In the genomic region with DNA sequence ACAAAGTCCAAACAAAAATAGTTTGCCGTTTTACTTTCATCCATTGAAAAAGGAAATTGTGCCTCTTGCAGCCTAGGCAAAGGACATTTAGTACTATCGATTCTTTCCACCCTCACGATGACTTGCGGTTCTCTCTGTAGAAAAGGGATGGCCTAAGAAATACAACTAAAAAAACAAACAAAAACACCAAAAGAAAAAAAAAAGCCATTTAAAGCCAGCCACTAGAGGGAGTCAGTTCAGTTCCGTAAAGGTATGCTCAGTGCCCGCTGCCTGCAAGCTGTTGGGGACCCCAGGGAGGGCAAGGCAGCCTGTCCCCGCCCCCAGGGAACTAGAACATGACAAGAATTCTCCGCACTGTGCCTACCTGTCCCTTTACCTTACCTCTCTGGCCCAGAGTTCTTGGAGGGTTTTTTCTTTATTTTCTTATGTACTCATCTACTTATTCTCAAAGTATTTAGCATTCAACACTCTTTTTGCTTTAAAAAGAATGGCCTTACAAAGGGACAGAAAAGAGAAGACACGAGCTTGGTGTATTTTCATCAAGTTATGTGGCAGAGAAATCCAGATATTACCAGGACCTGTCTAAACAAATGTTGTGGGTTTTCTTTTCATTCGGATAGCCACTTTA, we compare ENCODE assay signal across 8 cellular contexts. TPM values are rescaled to one million over a fixed set of nuclear protein-coding genes. Genes with fewer than 3 reads are reported as not detected.
DNase-seq lines count a peak whose midpoint lies in the region; ATAC-seq and TF ChIP-seq lines count a peak whose summit lies in the region.

No MANE protein-coding gene starts in this region.

- TF ChIP-seq CTCF in Calu3 (IDR thresholded peaks at IDR 0.05; ENCODE audit: unreplicated experiment) (peak; percentile 62), GM23338 (conservative IDR thresholded peaks at IDR 0.05; ENCODE audit: low read depth in 2 of 2) (peak; percentile 75 to 87)

- no peaks in the 10 kb centered on the region for H3K27me3 Mint-ChIP-seq in Calu3 (ENCODE audit: unreplicated experiment)
- H3K27me3 Mint-ChIP-seq in GM23338 (ENCODE audit: insufficient read depth, low read depth, poor library complexity) = peaks cover 3% of the 10 kb centered on the region
- peaks cover 33% of the 10 kb centered on the region for H3K27me3 Mint-ChIP-seq in activated T-cell treated with anti-CD3 and anti-CD28 coated beads, Interleukin-2, amount 50 U/mL, for 72 hours (ENCODE audit: low read depth)

- H4K20me1 ChIP-seq in GM23338 (replicated peaks; ENCODE audit: insufficient read depth) = no peaks in the 10 kb centered on the region

- no peak overlapping the region for H3K4me3 ChIP-seq in GM23338
- H3K4me3 ChIP-seq in NT2/D1 (ENCODE audit: insufficient read length, low read depth) = no peak overlapping the region

- H3K4me1 ChIP-seq in GM23338 (ENCODE audit: insufficient read depth) = no peaks in the 10 kb centered on the region
- H3K4me1 ChIP-seq in NT2/D1 (ENCODE audit: insufficient read depth, insufficient read length) = no peaks in the 10 kb centered on the region

- no peaks in the 10 kb centered on the region for H3K36me3 ChIP-seq in GM23338 (ENCODE audit: insufficient read depth)
- no peaks in the 10 kb centered on the region for H3K36me3 ChIP-seq in NT2/D1 (ENCODE audit: insufficient read depth, insufficient read length, low read length)

- H3K9ac ChIP-seq in NT2/D1 (ENCODE audit: insufficient read length, low read depth) = no peak overlapping the region

- no peak overlapping the region for H3K4me2 ChIP-seq in GM23338

- H3K27ac ChIP-seq in GM23338 (ENCODE audit: low read depth) = peak overlapping the region; percentile 10; the same call in 1 of the 2 replicates

- peaks cover 47% of the 10 kb centered on the region for H3K4me1 Mint-ChIP-seq in Calu3 (ENCODE audit: low read depth, unreplicated experiment)
- H3K4me1 Mint-ChIP-seq in GM23338 = peaks cover 12% of the 10 kb centered on the region
- H3K4me1 Mint-ChIP-seq in activated T-cell treated with anti-CD3 and anti-CD28 coated beads, Interleukin-2, amount 50 U/mL, for 72 hours (ENCODE audit: low read depth) = peaks cover 17% of the 10 kb centered on the region

- H3K4me3 Mint-ChIP-seq in Calu3 (ENCODE audit: low read depth, unreplicated experiment) (peak overlapping the region; percentile 7), GM23338 (no peak overlapping the region)
- H3K4me3 Mint-ChIP-seq in activated T-cell treated with anti-CD3 and anti-CD28 coated beads, Interleukin-2, amount 50 U/mL, for 72 hours = peak overlapping the region in 1 of 2 donors; percentile 40

- H2AFZ ChIP-seq in GM23338 = no peak overlapping the region

- DNase-seq in Calu3 (peak; percentile 59), GM23338 (ENCODE audit: low spot score) (peak; percentile 97), NT2/D1 (ENCODE audit: low read depth, low spot score) (peak; percentile 75), glomerular visceral epithelial cell (ENCODE audit: extremely low spot score) (peak; percentile 56), sciatic nerve (ENCODE audit: low spot score) (no peak)
- DNase-seq in activated T-cell treated with anti-CD3 and anti-CD28 coated beads, Interleukin-2, amount 50 U/mL, for 72 hours = peak; percentile 19 to 26

- ATAC-seq in GM23338 = peak; percentile 93
- peak; percentile 57 to 64 for ATAC-seq in activated T-cell treated with anti-CD3 and anti-CD28 coated beads, Interleukin-2, amount 50 U/mL, for 72 hours (replicated peaks in 1 of 2)
- ATAC-seq in sciatic nerve = peak; percentile 68
- no peak for ATAC-seq in GM21717 (IDR thresholded peaks at IDR 0.05; ENCODE audit: unreplicated experiment)
- ATAC-seq in GM18505 (IDR thresholded peaks at IDR 0.05; ENCODE audit: unreplicated experiment) = no peak

- peak overlapping the region; percentile 78 for H3K27ac Mint-ChIP-seq in Calu3 (ENCODE audit: unreplicated experiment)
- peak overlapping the region; percentile 84 for H3K27ac Mint-ChIP-seq in GM23338
- H3K27ac Mint-ChIP-seq in activated T-cell treated with anti-CD3 and anti-CD28 coated beads, Interleukin-2, amount 50 U/mL, for 72 hours = peak overlapping the region; percentile 92

- H3F3A ChIP-seq in GM23338 (replicated peaks; ENCODE audit: low read depth) = no peaks in the 10 kb centered on the region

- TF ChIP-seq POLR2A in GM18505 (IDR thresholded peaks at IDR 0.05; ENCODE audit: borderline replicate concordance, extremely low read depth, insufficient read depth, insufficient read length) = no peak

- BruUV-seq in Calu3 (replicated peaks; lab: Mats Ljungman, UMichigan) = no TSS peak

- H3K9me3 Mint-ChIP-seq in Calu3 (ENCODE audit: low read depth, unreplicated experiment) (no peaks in the 10 kb centered on the region), GM23338 (no peaks in the 10 kb centered on the region)
- no peaks in the 10 kb centered on the region for H3K9me3 Mint-ChIP-seq in activated T-cell treated with anti-CD3 and anti-CD28 coated beads, Interleukin-2, amount 50 U/mL, for 72 hours

- peaks cover 7% of the 10 kb centered on the region for H3K36me3 Mint-ChIP-seq in Calu3 (ENCODE audit: insufficient read depth, unreplicated experiment)
- no peaks in the 10 kb centered on the region for H3K36me3 Mint-ChIP-seq in GM23338 (ENCODE audit: low read depth)
- H3K36me3 Mint-ChIP-seq in activated T-cell treated with anti-CD3 and anti-CD28 coated beads, Interleukin-2, amount 50 U/mL, for 72 hours (ENCODE audit: insufficient read depth in 2 of 2) = no peaks in the 10 kb centered on the region

- intact Hi-C loops in Calu3 (cut with micrococcal nuclease; ENCODE audit: unreplicated experiment) (no loop called here), sciatic nerve (cut with DNase I) (no loop called here)

- no peaks in the 10 kb centered on the region for H3K79me2 ChIP-seq in GM23338 (replicated peaks; ENCODE audit: insufficient read depth)

- H3K27me3 ChIP-seq in GM23338 (ENCODE audit: insufficient read depth) = no peaks in the 10 kb centered on the region
- H3K27me3 ChIP-seq in NT2/D1 (ENCODE audit: insufficient read depth, insufficient read length) = no peaks in the 10 kb centered on the region

- H3K9me3 ChIP-seq in NT2/D1 (ENCODE audit: insufficient read depth, low read length) = no peaks in the 10 kb centered on the region

- no peaks in the 10 kb centered on the region for H3K9me2 ChIP-seq in GM23338 (ENCODE audit: insufficient read depth)

- CTCF ChIA-PET in Calu3 (lab: Charles Lee) = interaction anchor here (0.6 to 2.4 kb wide), 6 partner anchors 10 to 593 kb away, joined by 3 to 18 read pairs (median 8); no protein-coding TSS in a partner anchor

TF ChIP-seq in GM23338, 12 proteins besides CTCF, POLR2A, EP300 and RAD21 (continues in another document):
- TF ChIP-seq EZH2phosphoT487 (IDR thresholded peaks at IDR 0.05; ENCODE audit: unreplicated experiment) = no peak
- no peak for TF ChIP-seq POLR2AphosphoS5 (IDR thresholded peaks at IDR 0.05; ENCODE audit: low read depth)
- TF ChIP-seq STAT1 (IDR thresholded peaks at IDR 0.05; ENCODE audit: unreplicated experiment) = no peak
- no peak for TF ChIP-seq ZNF114 (CRISPR knock-in tag; IDR thresholded peaks at IDR 0.05)

RNA-seq across cellular contexts. Expression of gene NR2E3, which starts 29.9 kb away (rescaled TPM):
- total RNA-seq in Calu3 (2022) (0.49 and 0.83 TPM in 2 replicates), sciatic nerve (not detected)
- total RNA-seq in GM23338 (2014; rRNA removed; shearing (Covaris generic)) = 0.62 and 1.3 TPM in 2 replicates
- 0.83 and 1.4 TPM in 2 replicates for polyA plus RNA-seq in GM23338 (2016; fragmentation: Nextera tagmentation; extraction: Ambion mirVana)
- not detected for total RNA-seq in activated T-cell treated with anti-CD3 and anti-CD28 coated beads, Interleukin-2, amount 50 U/mL, for 72 hours

Comparison
In these comparisons a context has a peak if more than half of its experiments do, and no peak if none do; other contexts are left out.
1. ATAC-seq: peak in GM23338 (single experiment), activated T-cell treated with anti-CD3 and anti-CD28 coated beads, Interleukin-2, amount 50 U/mL, for 72 hours (2 of 2) and sciatic nerve (single experiment); none in GM21717 (single experiment) and GM18505 (single experiment).
2. Peak in every context shown above with its lines, with median percentiles within 50 percentile points of each other: H3K27ac Mint-ChIP-seq.